ENCODE assay signal across 12 cellular contexts in the genomic region with DNA sequence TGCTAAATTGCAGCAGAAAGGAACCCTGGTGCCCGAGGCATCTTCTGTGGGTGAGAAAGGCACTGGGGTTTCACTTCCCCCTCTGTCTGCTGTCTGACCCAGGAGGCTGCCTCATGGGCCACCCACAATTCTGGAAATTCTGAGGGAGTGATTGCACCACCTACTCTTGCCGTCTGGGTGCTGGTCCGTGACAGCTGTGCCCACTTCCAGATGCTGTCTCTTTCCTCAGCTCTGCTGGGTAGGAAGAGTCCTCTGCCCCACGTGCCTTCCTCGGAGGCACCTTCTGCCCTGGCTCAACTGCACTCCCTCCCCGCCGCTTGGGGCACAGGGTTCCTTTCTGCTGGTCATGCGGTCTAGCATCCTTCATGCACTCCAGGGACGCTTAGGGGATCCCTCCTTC.
DNase-seq lines count a peak whose midpoint lies in the region; ATAC-seq and TF ChIP-seq lines count a peak whose summit lies in the region.
"Had no signal": no experiment of that assay in that cellular context is flagged by ENCODE, and none has a peak within 500 bp of the region (broad histone marks: within the 10 kb centered on the region; RNA-seq: fewer than 3 reads in every experiment).

No MANE protein-coding gene starts in this region.

- no peak overlapping the region for H3K4me3 Mint-ChIP-seq in HFFc6
- H3K4me3 Mint-ChIP-seq: brain had no signal

- no peak overlapping the region for H3K4me3 ChIP-seq in left ventricle myocardium inferior
- no peak overlapping the region for H3K4me3 ChIP-seq in colonic mucosa

- TF ChIP-seq CTCF in HFFc6 (IDR thresholded peaks at IDR 0.05): no peak
- no peak for TF ChIP-seq CTCF in left ventricle myocardium inferior (IDR thresholded peaks at IDR 0.05; ENCODE audit: borderline replicate concordance)
- TF ChIP-seq CTCF in colonic mucosa (IDR thresholded peaks at IDR 0.05): no peak

- 0 out of 2 replicates have a peak, but pooled peaks cover 2% of the 10 kb centered on the region for H3K27me3 Mint-ChIP-seq in HFFc6 (ENCODE audit: insufficient read depth)
- H3K27me3 Mint-ChIP-seq: brain had no signal

- intact Hi-C loops in left ventricle myocardium inferior (cut with micrococcal nuclease) (no loop called here), colonic mucosa (cut with DNase I) (no loop called here)

- no peaks in the 10 kb centered on the region for H3K9me3 Mint-ChIP-seq in HFFc6
- H3K9me3 Mint-ChIP-seq: brain had no signal

- H3K27ac Mint-ChIP-seq in HFFc6: peak overlapping the region; percentile 41; the same call in 1 of the 2 replicates

- no peak for ATAC-seq in GM21515 (IDR thresholded peaks at IDR 0.05; ENCODE audit: unreplicated experiment)
- no peak for ATAC-seq in GM21529 (IDR thresholded peaks at IDR 0.05; ENCODE audit: unreplicated experiment)

- H3K4me1 Mint-ChIP-seq in HFFc6 (ENCODE audit: low read depth): peaks cover 49% of the 10 kb centered on the region
- H3K4me1 Mint-ChIP-seq: brain had no signal

- no peaks in the 10 kb centered on the region for H3K27me3 ChIP-seq in left ventricle myocardium inferior (ENCODE audit: low read depth)
- no peaks in the 10 kb centered on the region for H3K27me3 ChIP-seq in colonic mucosa

- no peak for DNase-seq in HFFc6
- DNase-seq in SIG-M5 treated with dmso at 0.1 percent for 504 hours (lab: John Stamatoyannopoulos, UW; ENCODE audit: unreplicated experiment): peak; percentile 92
- peak; percentile 43 for DNase-seq in left ventricle myocardium inferior
- peak in 33 of 49 donors; percentile 13 to 77 (median 43) for DNase-seq in substantia nigra (lab: John Stamatoyannopoulos, UW)
- no peak for DNase-seq in activated effector memory CD4-positive, alpha-beta T cell treated with anti-CD3 and anti-CD28 coated beads, Interleukin-2, amount 50 U/mL, for 16 hours
- no peak for DNase-seq in colonic mucosa
- DNase-seq: activated CD4-positive, CD25-positive, alpha-beta regulatory T cell treated with anti-CD3 and anti-CD28 coated beads, Interleukin-2, amount 50 U/mL, for 72 hours; Calu3; NCI-H446 had no signal

- no peak overlapping the region for H3K9ac ChIP-seq in colonic mucosa (ENCODE audit: low read depth in 2 of 2, low read length in 2 of 2)

- H3K4me1 ChIP-seq in left ventricle myocardium inferior (peaks cover 11% of the 10 kb centered on the region), colonic mucosa (no peaks in the 10 kb centered on the region)

- H3K27ac ChIP-seq in left ventricle myocardium inferior (replicated peaks) (no peak overlapping the region), substantia nigra (ENCODE audit: low read depth, low read length, poor library complexity, severe bottlenecking) (no peak overlapping the region), colonic mucosa (no peak overlapping the region)

- H3K36me3 ChIP-seq in left ventricle myocardium inferior (peaks cover 94% of the 10 kb centered on the region), colonic mucosa (peaks cover 24% of the 10 kb centered on the region)

- H3K9me3 ChIP-seq in left ventricle myocardium inferior (replicated peaks) (no peaks in the 10 kb centered on the region), colonic mucosa (no peaks in the 10 kb centered on the region)

- H3K36me3 Mint-ChIP-seq in HFFc6 (ENCODE audit: low read depth): peaks cover 47% of the 10 kb centered on the region; the same call in 1 of the 2 replicates

Comparison
In these comparisons a context has a peak if more than half of its experiments do, and no peak if none do; other contexts are left out.
1. DNase-seq: peak in SIG-M5 treated with dmso at 0.1 percent for 504 hours (single experiment), left ventricle myocardium inferior (single experiment) and substantia nigra (33 of 49); none in HFFc6 (single experiment), activated effector memory CD4-positive, alpha-beta T cell treated with anti-CD3 and anti-CD28 coated beads, Interleukin-2, amount 50 U/mL, for 16 hours (single experiment) and colonic mucosa (single experiment).